In the genomic region with DNA sequence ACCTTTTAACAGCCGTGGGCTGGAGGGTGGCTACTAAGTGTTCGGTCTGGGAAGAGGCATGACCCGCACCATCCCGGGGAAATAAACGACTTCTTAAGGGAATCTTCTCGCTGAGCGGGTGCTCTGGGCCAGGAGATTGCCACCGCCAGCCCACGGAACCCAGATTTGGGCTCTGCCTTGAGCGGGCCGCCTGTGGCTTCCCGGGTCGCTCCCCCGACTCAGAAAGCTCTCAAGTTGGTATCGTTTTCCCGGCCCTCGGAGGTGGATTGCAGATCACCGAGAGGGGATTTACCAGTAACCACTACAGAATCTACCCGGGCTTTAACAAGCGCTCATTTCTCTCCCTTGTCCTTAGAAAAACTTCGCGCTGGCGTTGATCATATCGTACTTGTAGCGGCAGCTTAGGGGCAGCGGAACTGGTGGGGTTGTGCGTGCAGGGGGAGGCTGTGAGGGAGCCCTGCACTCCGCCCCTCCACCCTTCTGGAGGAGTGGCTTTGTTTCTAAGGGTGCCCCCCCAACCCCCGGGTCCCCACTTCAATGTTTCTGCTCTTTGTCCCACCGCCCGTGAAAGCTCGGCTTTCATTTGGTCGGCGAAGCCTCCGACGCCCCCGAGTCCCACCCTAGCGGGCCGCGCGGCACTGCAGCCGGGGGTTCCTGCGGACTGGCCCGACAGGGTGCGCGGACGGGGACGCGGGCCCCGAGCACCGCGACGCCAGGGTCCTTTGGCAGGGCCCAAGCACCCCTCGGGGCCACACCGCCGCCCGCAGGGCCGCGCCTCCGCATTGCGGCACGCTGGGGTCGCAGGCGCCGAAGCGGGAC, we compare ENCODE assay signal across 9 cellular contexts. TPM values are rescaled to one million over a fixed set of nuclear protein-coding genes. Genes with fewer than 3 reads are reported as not detected.
A peak's percentile ranks its signal among the peaks of the same experiment; 100 is the strongest.
DNase-seq lines count a peak whose midpoint lies in the region; ATAC-seq, FAIRE-seq and TF ChIP-seq lines count a peak whose summit lies in the region.
"Had no signal": no experiment of that assay in that cellular context is flagged by ENCODE, and none has a peak within 500 bp of the region (broad histone marks: within the 10 kb centered on the region; RNA-seq: fewer than 3 reads in every experiment).

No MANE protein-coding gene starts in this region.

- no peaks in the 10 kb centered on the region for H3K36me3 ChIP-seq in stomach smooth muscle (ENCODE audit: control insufficient read depth in 2 of 2, insufficient read depth in 2 of 2, low read length in 2 of 2)

- no peak overlapping the region for H3K27ac ChIP-seq in stomach smooth muscle (ENCODE audit: low read length)

- H3K9me3 ChIP-seq in stomach smooth muscle (ENCODE audit: control insufficient read depth in 2 of 2, low read length in 2 of 2), result no peaks in the 10 kb centered on the region

- H3K27me3 ChIP-seq in stomach smooth muscle (ENCODE audit: control insufficient read depth in 1 of 2, insufficient read depth in 2 of 2, low read length in 2 of 2), result peaks cover 28 to 48% of the 10 kb centered on the region in 2 donors

- no peak for ATAC-seq in HG03280 (IDR thresholded peaks at IDR 0.05; ENCODE audit: unreplicated experiment)

- no peak for TF ChIP-seq CTCF in glutamatergic neuron (IDR thresholded peaks at IDR 0.05; ENCODE audit: partially characterized antibody, unreplicated experiment)

- no peak overlapping the region for H3K9ac ChIP-seq in stomach smooth muscle (ENCODE audit: low read length in 2 of 2)

- FAIRE-seq in urothelium cell line (lab: Jason Lieb, UNC), result no peak
- FAIRE-seq: G401.6 had no signal

- H3K36me3 Mint-ChIP-seq in glutamatergic neuron (ENCODE audit: unreplicated experiment), result no peaks in the 10 kb centered on the region

- H3K4me1 Mint-ChIP-seq in glutamatergic neuron (ENCODE audit: low read depth, unreplicated experiment), result peaks cover 10% of the 10 kb centered on the region

- no peak overlapping the region for H3K27ac Mint-ChIP-seq in glutamatergic neuron (ENCODE audit: unreplicated experiment)

- H3K4me1 ChIP-seq in stomach smooth muscle (ENCODE audit: control insufficient read depth, insufficient read depth, low read length), result peaks cover 48% of the 10 kb centered on the region

- H3K9me3 Mint-ChIP-seq in glutamatergic neuron (ENCODE audit: unreplicated experiment), result peaks cover 3% of the 10 kb centered on the region

- DNase-seq in SIG-M5 treated with dmso at 0.1 percent for 504 hours (lab: John Stamatoyannopoulos, UW; ENCODE audit: unreplicated experiment), result peak; percentile 34
- DNase-seq in SIG-M5 (lab: John Stamatoyannopoulos, UW), result no peak
- DNase-seq in T-helper 9 cell, result peak; percentile 12
- no peak for DNase-seq in glutamatergic neuron
- no peak for DNase-seq in urothelium cell line (ENCODE audit: low spot score)
- no peak for DNase-seq in anterior cingulate cortex (lab: John Stamatoyannopoulos, UW)

- H3K27me3 Mint-ChIP-seq in glutamatergic neuron (ENCODE audit: unreplicated experiment), result peaks cover 11% of the 10 kb centered on the region

- H3K4me3 ChIP-seq in stomach smooth muscle (ENCODE audit: low read length in 2 of 2), result peak overlapping the region; percentile 31 to 73

- peak overlapping the region; percentile 49 for H3K4me3 Mint-ChIP-seq in glutamatergic neuron (ENCODE audit: unreplicated experiment)

RNA-seq across cellular contexts. Expression of a gene that starts 3.6 kb away (rescaled TPM):
- total RNA-seq in glutamatergic neuron (ENCODE audit: unreplicated experiment), result 19.3 TPM

RNA-seq across cellular contexts. Expression of a gene that starts 46.0 kb away (rescaled TPM):
- total RNA-seq in glutamatergic neuron (ENCODE audit: unreplicated experiment), result 13.8 TPM

Comparison
In these comparisons a context has a peak if more than half of its experiments do, and no peak if none do; other contexts are left out.
1. DNase-seq: peak in SIG-M5 treated with dmso at 0.1 percent for 504 hours (single experiment) and T-helper 9 cell (single experiment); none in SIG-M5 (single experiment), glutamatergic neuron (single experiment), urothelium cell line (single experiment) and anterior cingulate cortex (0 of 58).